ENCODE assay signal across 8 cellular contexts in genomic region chr6:4135665-4136353, GRCh38. TPM values are rescaled to one million over a fixed set of nuclear protein-coding genes. Genes with fewer than 3 reads are reported as not detected.
DNase-seq lines count a peak whose midpoint lies in the region; TF ChIP-seq lines count a peak whose summit lies in the region.

No MANE protein-coding gene starts in this region.

- H3K9me3 Mint-ChIP-seq in H9, result peaks cover 14 to 17% of the 10 kb centered on the region in 2 experiments
- H3K9me3 Mint-ChIP-seq in stimulated activated naive CD8-positive, alpha-beta T cell treated with anti-CD3 and anti-CD28 coated beads, Interleukin-15, Interleukin-2, amounts not matched to agents 100 ng/mL and 50 ng/mL, for 24 hours, result no peaks in the 10 kb centered on the region

- H3K27ac Mint-ChIP-seq in H9, result peak overlapping the region; percentile 40 to 93 (median 80); a peak in 5 of 7 replicates
- peak overlapping the region; percentile 81 for H3K27ac Mint-ChIP-seq in stimulated activated naive CD8-positive, alpha-beta T cell treated with anti-CD3 and anti-CD28 coated beads, Interleukin-15, Interleukin-2, amounts not matched to agents 100 ng/mL and 50 ng/mL, for 24 hours

- H3F3A ChIP-seq in neural cell (ENCODE audit: insufficient read depth, low read length, poor library complexity, severe bottlenecking), result no peaks in the 10 kb centered on the region

- H3K9me3 ChIP-seq in H9 (ENCODE audit: control insufficient read depth, low read depth, low read length) (peaks cover 10% of the 10 kb centered on the region), MG63 (no peaks in the 10 kb centered on the region), neural cell (ENCODE audit: low read length) (no peaks in the 10 kb centered on the region)

- peaks cover 7% of the 10 kb centered on the region; the same call in 1 of the 2 replicates for H3K4me1 ChIP-seq in H9 (ENCODE audit: insufficient read depth, low read length)

- H3K79me1 ChIP-seq in H9 (ENCODE audit: insufficient read depth, low read depth, low read length, poor library complexity, severe bottlenecking), result no peaks in the 10 kb centered on the region

- no peak overlapping the region for H3K23ac ChIP-seq in H9 (ENCODE audit: insufficient read length, low read depth, low read length)

- H4K20me1 ChIP-seq in H9 (ENCODE audit: control insufficient read depth, insufficient read depth, insufficient read length) (no peaks in the 10 kb centered on the region), neural cell (ENCODE audit: insufficient read depth) (no peaks in the 10 kb centered on the region)

- H3K36me3 ChIP-seq in MG63, result peaks cover under 1% of the 10 kb centered on the region
- H3K36me3 ChIP-seq in neural cell (ENCODE audit: insufficient read depth, low read length), result no peaks in the 10 kb centered on the region

- 0 out of 2 replicates have a peak overlapping the region, but pooled peaks have one; percentile 86 for H3K14ac ChIP-seq in H9 (ENCODE audit: insufficient read depth, low read length)

- peak; percentile 94 for DNase-seq in ELR (ENCODE audit: low read depth)
- DNase-seq in H9, result peak; percentile 97
- DNase-seq in MG63, result peak; percentile 97
- peak; percentile 88 to 96 for DNase-seq in SHP77 (lab: John Stamatoyannopoulos, UW)
- DNase-seq in activated gamma-delta T cell treated with Interleukin-2 at 50 U/mL for 16 hours, result peak; percentile 96
- DNase-seq in fibroblast of villous mesenchyme (ENCODE audit: low read depth), result peak; percentile 97

- no peak overlapping the region for H3K4ac ChIP-seq in H9 (ENCODE audit: low read depth, low read length)

- peak overlapping the region; percentile 69 to 84 for H3K4me3 Mint-ChIP-seq in H9
- H3K4me3 Mint-ChIP-seq in stimulated activated naive CD8-positive, alpha-beta T cell treated with anti-CD3 and anti-CD28 coated beads, Interleukin-15, Interleukin-2, amounts not matched to agents 100 ng/mL and 50 ng/mL, for 24 hours, result peak overlapping the region; percentile 82

- TF ChIP-seq RAD21 in neural cell (conservative IDR thresholded peaks at IDR 0.05), result peak; percentile 29

- no peak overlapping the region for H2BK20ac ChIP-seq in H9 (ENCODE audit: low read depth, low read length, poor library complexity, severe bottlenecking)

- no peak overlapping the region for H4K8ac ChIP-seq in H9 (replicated peaks; ENCODE audit: insufficient read length, low read depth, low read length)

- peak overlapping the region; percentile 45 for H2AFZ ChIP-seq in H9 (ENCODE audit: low read length)
- peak overlapping the region; percentile 29 for H2AFZ ChIP-seq in neural cell (ENCODE audit: low read depth, low read length)

- peaks cover 23 to 26% (median 24%) of the 10 kb centered on the region in 3 experiments for H3K36me3 Mint-ChIP-seq in H9 (ENCODE audit: insufficient read depth in 1 of 3, low read depth in 3 of 3)
- H3K36me3 Mint-ChIP-seq in stimulated activated naive CD8-positive, alpha-beta T cell treated with anti-CD3 and anti-CD28 coated beads, Interleukin-15, Interleukin-2, amounts not matched to agents 100 ng/mL and 50 ng/mL, for 24 hours (ENCODE audit: low read depth), result peaks cover 21% of the 10 kb centered on the region

- H4K91ac ChIP-seq in H9 (ENCODE audit: insufficient read length, low read depth, low read length), result no peak overlapping the region

- H3K27me3 Mint-ChIP-seq in H9 (ENCODE audit: low read depth), result peaks cover 3% of the 10 kb centered on the region; the same call in 1 of the 2 replicates
- no peaks in the 10 kb centered on the region for H3K27me3 Mint-ChIP-seq in stimulated activated naive CD8-positive, alpha-beta T cell treated with anti-CD3 and anti-CD28 coated beads, Interleukin-15, Interleukin-2, amounts not matched to agents 100 ng/mL and 50 ng/mL, for 24 hours

- H3K9me2 ChIP-seq in neural cell (ENCODE audit: insufficient read depth, low read length), result no peaks in the 10 kb centered on the region

- WGBS in H9 (ENCODE audit: extremely low coverage, insufficient read length, low lambda C conversion rate), result no CpG with 5 or more reads among the region's 64 CpGs

- peak overlapping the region; percentile 63 for H3K4me3 ChIP-seq in MG63
- H3K4me3 ChIP-seq in fibroblast of villous mesenchyme (ENCODE audit: low read depth, low read length), result peak overlapping the region; percentile 72
- H3K4me3 ChIP-seq in neural cell (ENCODE audit: low read length), result peak overlapping the region; percentile 80

- no peak for TF ChIP-seq EP300 in neural cell (conservative IDR thresholded peaks at IDR 0.05; ENCODE audit: poor library complexity, severe bottlenecking)

- peak overlapping the region; percentile 82 for H3K18ac ChIP-seq in H9 (ENCODE audit: insufficient read length, low read depth, low read length)

- H3K9ac ChIP-seq in H9 (ENCODE audit: extremely low read depth, insufficient read length, low read length) (peak overlapping the region; percentile 38), neural cell (ENCODE audit: low read length) (peak overlapping the region; percentile 63)

- TF ChIP-seq CTCF in H9 (conservative IDR thresholded peaks at IDR 0.05) (no peak), fibroblast of villous mesenchyme (IDR thresholded peaks at IDR 0.05; ENCODE audit: insufficient read depth, low read depth, low read length) (no peak), neural cell (IDR thresholded peaks at IDR 0.05; ENCODE audit: poor library complexity, severe bottlenecking) (no peak)

- no peak overlapping the region for H2BK5ac ChIP-seq in H9 (ENCODE audit: insufficient read length, low read length)

- H3K4me2 ChIP-seq in H9 (ENCODE audit: insufficient read depth, insufficient read length, low read length) (peak overlapping the region; percentile 58), neural cell (ENCODE audit: low read length) (peak overlapping the region; percentile 54)

- H3T11ph ChIP-seq in H9 (ENCODE audit: low read length), result no peak overlapping the region

- H4K5ac ChIP-seq in H9 (ENCODE audit: insufficient read length, low read depth, low read length), result no peak overlapping the region

- H2BK120ac ChIP-seq in H9 (ENCODE audit: low read depth, low read length, poor library complexity, severe bottlenecking), result no peak overlapping the region

- H3K27me3 ChIP-seq in H9 (ENCODE audit: insufficient read depth, low read length) (no peaks in the 10 kb centered on the region), MG63 (no peaks in the 10 kb centered on the region), neural cell (ENCODE audit: insufficient read depth, low read depth, low read length) (no peaks in the 10 kb centered on the region)

- no peak overlapping the region for H2AK5ac ChIP-seq in H9 (ENCODE audit: insufficient read length, low read length)

- H3K4me1 Mint-ChIP-seq in H9, result peaks cover 26 to 28% of the 10 kb centered on the region in 2 experiments
- peaks cover 44% of the 10 kb centered on the region for H3K4me1 Mint-ChIP-seq in stimulated activated naive CD8-positive, alpha-beta T cell treated with anti-CD3 and anti-CD28 coated beads, Interleukin-15, Interleukin-2, amounts not matched to agents 100 ng/mL and 50 ng/mL, for 24 hours (ENCODE audit: low read depth)

- no peak overlapping the region for H2BK15ac ChIP-seq in H9 (ENCODE audit: low read depth, low read length)

- no peak overlapping the region for H3K56ac ChIP-seq in H9 (ENCODE audit: insufficient read length, low read depth, low read length)

- H3K27ac ChIP-seq in H9 (ENCODE audit: insufficient read length, low read depth, low read length), result no peak overlapping the region
- H3K27ac ChIP-seq in neural cell (ENCODE audit: low read length), result no peak overlapping the region

- H2BK12ac ChIP-seq in H9 (ENCODE audit: insufficient read length, low read depth, low read length), result no peak overlapping the region

- H3K23me2 ChIP-seq in H9 (ENCODE audit: insufficient read length, low read depth, low read length, poor library complexity, severe bottlenecking), result no peaks in the 10 kb centered on the region

- no peaks in the 10 kb centered on the region for H3K79me2 ChIP-seq in H9 (ENCODE audit: insufficient read depth, low read length)
- H3K79me2 ChIP-seq in neural cell (replicated peaks; ENCODE audit: insufficient read depth, low read length), result peaks cover 3% of the 10 kb centered on the region

TF ChIP-seq in neural cell, 6 proteins besides CTCF, POLR2A, EP300 and RAD21 (continues in another document):
- TF ChIP-seq POLR2AphosphoS5 (IDR thresholded peaks at IDR 0.05) (no peak), MXI1 (conservative IDR thresholded peaks at IDR 0.05; ENCODE audit: poor library complexity, severe bottlenecking) (peak; percentile 41), SMC3 (conservative IDR thresholded peaks at IDR 0.05; ENCODE audit: poor library complexity) (peak; percentile 43)
- TF ChIP-seq, protein P1, sequence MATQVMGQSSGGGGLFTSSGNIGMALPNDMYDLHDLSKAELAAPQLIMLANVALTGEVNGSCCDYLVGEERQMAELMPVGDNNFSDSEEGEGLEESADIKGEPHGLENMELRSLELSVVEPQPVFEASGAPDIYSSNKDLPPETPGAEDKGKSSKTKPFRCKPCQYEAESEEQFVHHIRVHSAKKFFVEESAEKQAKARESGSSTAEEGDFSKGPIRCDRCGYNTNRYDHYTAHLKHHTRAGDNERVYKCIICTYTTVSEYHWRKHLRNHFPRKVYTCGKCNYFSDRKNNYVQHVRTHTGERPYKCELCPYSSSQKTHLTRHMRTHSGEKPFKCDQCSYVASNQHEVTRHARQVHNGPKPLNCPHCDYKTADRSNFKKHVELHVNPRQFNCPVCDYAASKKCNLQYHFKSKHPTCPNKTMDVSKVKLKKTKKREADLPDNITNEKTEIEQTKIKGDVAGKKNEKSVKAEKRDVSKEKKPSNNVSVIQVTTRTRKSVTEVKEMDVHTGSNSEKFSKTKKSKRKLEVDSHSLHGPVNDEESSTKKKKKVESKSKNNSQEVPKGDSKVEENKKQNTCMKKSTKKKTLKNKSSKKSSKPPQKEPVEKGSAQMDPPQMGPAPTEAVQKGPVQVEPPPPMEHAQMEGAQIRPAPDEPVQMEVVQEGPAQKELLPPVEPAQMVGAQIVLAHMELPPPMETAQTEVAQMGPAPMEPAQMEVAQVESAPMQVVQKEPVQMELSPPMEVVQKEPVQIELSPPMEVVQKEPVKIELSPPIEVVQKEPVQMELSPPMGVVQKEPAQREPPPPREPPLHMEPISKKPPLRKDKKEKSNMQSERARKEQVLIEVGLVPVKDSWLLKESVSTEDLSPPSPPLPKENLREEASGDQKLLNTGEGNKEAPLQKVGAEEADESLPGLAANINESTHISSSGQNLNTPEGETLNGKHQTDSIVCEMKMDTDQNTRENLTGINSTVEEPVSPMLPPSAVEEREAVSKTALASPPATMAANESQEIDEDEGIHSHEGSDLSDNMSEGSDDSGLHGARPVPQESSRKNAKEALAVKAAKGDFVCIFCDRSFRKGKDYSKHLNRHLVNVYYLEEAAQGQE (IDR thresholded peaks at IDR 0.05; ENCODE audit: borderline replicate concordance), result peak; percentile 1

RNA-seq across cellular contexts. Expression of gene ECI2, which starts 0.4 kb away (rescaled TPM):
- total RNA-seq in H9 (2021) (66.1 and 67.5 TPM in 2 replicates), fibroblast of villous mesenchyme (84.4 and 85.1 TPM in 2 replicates)
- 45.9 and 64.2 TPM in 2 replicates for total RNA-seq in MG63 (2014; rRNA removed; shearing (Covaris generic); ENCODE audit: low replicate concordance)
- 27.5 and 30.9 TPM in 2 replicates for polyA plus RNA-seq in neural cell
- 21.2 and 24.5 TPM in 2 replicates for polyA minus RNA-seq in neural cell

RNA-seq across cellular contexts. Expression of gene FAM217A, which starts 56.9 kb away (rescaled TPM):
- total RNA-seq in H9 (2021), result not detected in 2 replicates
- not detected in 2 replicates for total RNA-seq in MG63 (2014; rRNA removed; shearing (Covaris generic); ENCODE audit: low replicate concordance)
- total RNA-seq in fibroblast of villous mesenchyme, result not detected in 2 replicates
- polyA plus RNA-seq in neural cell, result not detected in 2 replicates
- not detected in 2 replicates for polyA minus RNA-seq in neural cell
